1 cellular context compared by ENCODE assay signal in the genomic region with DNA sequence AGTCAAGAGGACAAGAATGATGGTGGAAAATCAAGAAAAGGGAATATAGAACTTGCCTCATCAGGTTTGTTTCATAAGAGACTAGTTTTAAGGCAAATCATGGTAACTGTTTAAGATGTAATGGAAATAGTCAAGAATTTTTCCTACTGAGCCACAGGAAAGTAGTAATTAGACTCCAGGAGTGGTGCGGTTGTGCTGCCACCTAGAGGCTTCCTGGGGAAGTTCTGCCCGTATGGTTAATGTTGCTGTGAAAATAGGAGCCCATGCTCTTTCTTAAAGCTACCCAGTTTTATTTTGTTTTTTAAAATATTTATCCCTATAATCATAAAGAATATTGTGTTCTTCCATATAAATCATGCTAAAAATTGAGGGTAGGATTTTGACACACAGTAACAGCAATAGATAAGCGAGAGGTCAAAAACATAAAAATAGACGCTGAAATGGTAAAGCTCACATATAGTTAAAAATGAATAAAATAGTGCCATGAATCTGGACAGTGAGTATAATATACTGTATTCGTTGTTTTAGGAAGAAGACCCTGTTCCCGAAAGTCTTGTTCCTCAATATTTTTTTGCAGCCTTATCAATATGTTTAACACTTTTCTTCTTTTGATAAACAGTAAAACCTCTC.
TF ChIP-seq lines count a peak whose summit lies in the region.

No MANE protein-coding gene starts in this region.

TF ChIP-seq in SK-N-SH, 30 proteins besides CTCF, POLR2A, EP300 and RAD21 (continued from another document):
- no peak for TF ChIP-seq MAX (IDR thresholded peaks at IDR 0.05; ENCODE audit: low read depth)
- no peak for TF ChIP-seq GATA2 (CRISPR knock-in tag; IDR thresholded peaks at IDR 0.05)
TF ChIP-seq in SK-N-SH: peak in this region for 2.
